In the genomic region with DNA sequence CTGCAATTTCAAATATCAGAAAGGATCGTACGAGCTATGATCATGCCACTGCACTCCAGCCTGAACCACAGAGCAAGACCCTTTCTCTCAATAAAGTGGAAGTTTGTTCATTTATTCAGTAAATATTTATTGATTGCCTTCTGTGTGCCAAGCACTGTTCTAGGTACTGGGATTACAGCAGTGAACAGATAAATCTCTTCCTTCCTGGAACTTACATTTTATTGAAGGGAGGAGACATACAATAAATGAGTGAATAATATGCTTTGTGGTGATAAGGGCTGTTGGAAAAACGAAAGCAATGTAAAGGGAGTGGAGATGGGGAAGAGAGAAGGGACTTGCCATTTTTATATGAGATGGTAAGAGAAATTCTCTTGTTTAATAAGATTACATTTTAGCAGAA, we compare ENCODE assay signal across 1 cellular context.
A peak's percentile ranks its signal among the peaks of the same experiment; 100 is the strongest.
TF ChIP-seq lines count a peak whose summit lies in the region.

No MANE protein-coding gene starts in this region.

TF ChIP-seq in K562, 482 proteins besides CTCF, POLR2A, EP300 and RAD21:
- TF ChIP-seq ZNF589 (CRISPR knock-in tag; IDR thresholded peaks at IDR 0.05; ENCODE audit: low read depth) (no peak), TCF3 (CRISPR knock-in tag; IDR thresholded peaks at IDR 0.05) (0 out of 2 replicates have a peak, but pooled peaks have one; percentile 3)
